10 cellular contexts compared by ENCODE assay signal in genomic region chr5:124596595-124597388, GRCh38.
DNase-seq lines count a peak whose midpoint lies in the region; ATAC-seq and TF ChIP-seq lines count a peak whose summit lies in the region.
"Had no signal": no experiment of that assay in that cellular context is flagged by ENCODE, and none has a peak within 500 bp of the region (broad histone marks: within the 10 kb centered on the region; RNA-seq: fewer than 3 reads in every experiment).

No MANE protein-coding gene starts in this region.

- peaks cover 8 to 14% of the 10 kb centered on the region in 2 donors for H3K4me1 ChIP-seq in neuronal stem cell (ENCODE audit: control insufficient read depth in 2 of 2, insufficient read depth in 1 of 2, low read depth in 1 of 2, low read length in 2 of 2)

- no peak overlapping the region for H3K4me2 ChIP-seq in neuronal stem cell (ENCODE audit: insufficient read depth, low read length, poor library complexity, severe bottlenecking)
- H3K4me2 ChIP-seq: KMS-11 had no signal

- H2AK5ac ChIP-seq in neuronal stem cell (ENCODE audit: low read depth, low read length): no peak overlapping the region

- intact Hi-C loops in dorsolateral prefrontal cortex (cut with DNase I): loop anchor here in 1 of 2 donors (5.0 kb wide), 1 partner anchor 146 kb away; no protein-coding TSS in a partner anchor

- H2BK5ac ChIP-seq in neuronal stem cell (ENCODE audit: low read length): no peak overlapping the region

- no peak overlapping the region for H3K14ac ChIP-seq in neuronal stem cell (ENCODE audit: low read length)

- H3K27ac ChIP-seq in dorsolateral prefrontal cortex: peak overlapping the region in 36 of 59 donors; percentile 1 to 90 (median 54)
- no peak overlapping the region for H3K27ac ChIP-seq in neuronal stem cell (replicated peaks; ENCODE audit: low read length)
- H3K27ac ChIP-seq: KMS-11 had no signal

- H3K79me1 ChIP-seq in neuronal stem cell (ENCODE audit: low read depth, low read length): no peaks in the 10 kb centered on the region

- H2AFZ ChIP-seq in neuronal stem cell (ENCODE audit: low read length): no peak overlapping the region

- TF ChIP-seq RAD21 in Ishikawa (IDR thresholded peaks at IDR 0.05; ENCODE audit: low read depth): no peak

- H2BK15ac ChIP-seq in neuronal stem cell (ENCODE audit: low read length): no peak overlapping the region

- no peak for TF ChIP-seq CTCF in dorsolateral prefrontal cortex (IDR thresholded peaks at IDR 0.05 in 54 of 56, conservative IDR thresholded peaks at IDR 0.05 in 2 of 56; ENCODE audit: low read depth in 1 of 56, partially characterized antibody in 56 of 56)

- H3K4ac ChIP-seq in neuronal stem cell (ENCODE audit: low read length): no peak overlapping the region

- no peak for ATAC-seq in GM19324 (IDR thresholded peaks at IDR 0.05; ENCODE audit: low FRiP score, unreplicated experiment)

- no peak overlapping the region for H3K23ac ChIP-seq in neuronal stem cell (ENCODE audit: low read depth, low read length, poor library complexity)

- no peak overlapping the region for H3K9ac ChIP-seq in neuronal stem cell (ENCODE audit: low read depth, low read length, poor library complexity)
- H3K9ac ChIP-seq: KMS-11 had no signal

- DNase-seq in DMS 273 (lab: John Stamatoyannopoulos, UW; ENCODE audit: unreplicated experiment) (peak; percentile 16), dorsolateral prefrontal cortex (no peak), myocyte (ENCODE audit: low read depth) (peak; percentile 74), NCI-H187 treated with DMSO at 0.1 percent for 48 hours (lab: John Stamatoyannopoulos, UW) (no peak), neuronal stem cell (ENCODE audit: low spot score) (no peak)
- no peak for DNase-seq in stimulated activated CD4-positive, alpha-beta T cell treated with anti-CD3 and anti-CD28 coated beads, Interleukin-2, amount 100 ng/mL, for 24 hours
- DNase-seq: activated gamma-delta T cell treated with Interleukin-2 at 50 U/mL for 16 hours had no signal

- no peak overlapping the region for H2BK120ac ChIP-seq in neuronal stem cell (ENCODE audit: low read depth, low read length)

- H3K4me3 ChIP-seq in dorsolateral prefrontal cortex (no peak overlapping the region), neuronal stem cell (ENCODE audit: low read length in 2 of 2) (no peak overlapping the region)

- H3K9me3 ChIP-seq in neuronal stem cell (replicated peaks in 1 of 2; ENCODE audit: control insufficient read depth in 2 of 2, insufficient read depth in 1 of 2, low read depth in 1 of 2, low read length in 2 of 2): no peaks in the 10 kb centered on the region

- no peak for TF ChIP-seq EP300 in Ishikawa (IDR thresholded peaks at IDR 0.05; ENCODE audit: borderline replicate concordance)

- H4K91ac ChIP-seq in neuronal stem cell (ENCODE audit: low read depth, low read length, poor library complexity): no peak overlapping the region

- H3K27me3 ChIP-seq in dorsolateral prefrontal cortex (no peaks in the 10 kb centered on the region), neuronal stem cell (ENCODE audit: control insufficient read depth in 3 of 3, insufficient read depth in 3 of 3, low read depth in 1 of 3, low read length in 3 of 3) (no peaks in the 10 kb centered on the region)

- H4K8ac ChIP-seq in neuronal stem cell (ENCODE audit: low read depth, low read length): no peak overlapping the region

- no peaks in the 10 kb centered on the region for H3K36me3 ChIP-seq in neuronal stem cell (replicated peaks in 1 of 2; ENCODE audit: control insufficient read depth in 2 of 2, insufficient read depth in 2 of 2, low read length in 2 of 2)

- WGBS in neuronal stem cell (ENCODE audit: extremely low coverage in 2 of 2, insufficient read length in 2 of 2, insufficient replicate concordance in 1 of 2), 2 donors: no CpG with 5 or more reads among the region's 4 CpGs

- H3K18ac ChIP-seq in neuronal stem cell (ENCODE audit: low read length): no peak overlapping the region

- no peak overlapping the region for H2BK12ac ChIP-seq in neuronal stem cell (ENCODE audit: low read length)

TF ChIP-seq in Ishikawa, 13 proteins besides CTCF, POLR2A, EP300 and RAD21:
- TF ChIP-seq CREB1 (IDR thresholded peaks at IDR 0.05; ENCODE audit: low read depth) (no peak), USF1 (IDR thresholded peaks at IDR 0.05) (peak; percentile 27; the same call in 1 of the 2 replicates), TEAD4 (IDR thresholded peaks at IDR 0.05) (peak; percentile 13; the same call in 1 of the 2 replicates), EGR1 (IDR thresholded peaks at IDR 0.05) (no peak), REST (IDR thresholded peaks at IDR 0.05; ENCODE audit: low read depth) (no peak)

Comparison
In these comparisons a context has a peak if more than half of its experiments do, and no peak if none do; other contexts are left out.
1. DNase-seq: peak in DMS 273 (single experiment) and myocyte (single experiment); none in dorsolateral prefrontal cortex (0 of 10), NCI-H187 treated with DMSO at 0.1 percent for 48 hours (single experiment), stimulated activated CD4-positive, alpha-beta T cell treated with anti-CD3 and anti-CD28 coated beads, Interleukin-2, amount 100 ng/mL, for 24 hours (0 of 2) and neuronal stem cell (single experiment).